Comparison of ENCODE assay signal across 8 cellular contexts in the genomic region with DNA sequence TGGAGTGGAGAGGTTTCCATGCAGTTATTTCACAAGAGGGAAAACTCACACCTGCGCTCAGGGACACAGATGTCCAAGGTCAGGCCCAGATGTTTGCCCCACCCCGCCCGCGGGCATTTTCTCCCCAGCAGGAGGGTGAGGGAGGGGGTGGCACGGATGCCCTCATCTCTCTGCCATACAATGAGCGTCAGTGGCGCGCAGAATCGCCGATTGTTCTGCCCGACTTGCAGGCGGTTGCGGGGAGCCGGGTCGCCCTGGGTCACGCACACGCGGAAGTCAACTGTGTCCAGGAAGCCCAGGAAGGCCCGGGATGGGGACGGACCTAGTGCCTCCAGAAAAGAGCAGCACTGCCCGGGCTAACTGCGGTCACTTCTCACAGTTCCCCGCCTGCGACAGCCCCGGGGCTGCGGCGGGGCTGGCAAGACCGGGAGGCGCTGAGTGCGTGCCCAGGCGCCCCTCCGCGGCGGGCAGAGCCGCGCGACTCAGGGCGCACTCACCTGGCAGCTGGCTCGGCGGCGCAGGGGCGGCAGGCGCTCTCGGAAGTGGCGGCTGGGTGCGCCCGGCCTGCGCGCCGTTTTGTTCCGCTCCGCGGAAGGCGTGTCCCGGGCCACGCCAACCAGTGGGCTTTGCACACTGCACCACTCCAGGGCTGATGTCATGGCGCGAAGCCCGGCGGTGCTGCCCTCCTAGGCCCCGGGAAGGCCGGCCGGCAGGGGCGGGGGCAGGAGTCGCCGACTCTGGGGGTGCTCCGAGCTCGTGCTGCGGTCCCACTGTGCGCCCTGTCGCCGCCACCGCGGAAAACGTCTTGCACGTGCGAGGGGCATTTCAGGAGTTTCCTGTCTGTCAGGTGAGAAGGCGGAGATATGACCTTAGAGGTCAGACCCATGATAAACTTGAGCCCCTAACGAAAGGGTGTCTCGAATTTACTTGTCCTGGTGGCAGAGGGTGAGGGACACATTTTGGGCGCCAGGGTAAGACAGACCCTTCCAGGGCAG. TPM values are rescaled to one million over a fixed set of nuclear protein-coding genes. Genes with fewer than 3 reads are reported as not detected.
DNase-seq lines count a peak whose midpoint lies in the region; ATAC-seq and TF ChIP-seq lines count a peak whose summit lies in the region.

A gene (minus strand): TSS at position 551 of the 995 bp plus-strand sequence. CDS start 10,820 bp downstream, outside the sequence.

- CTCF ChIA-PET in Panc1 (lab: Charles Lee): interaction anchor here (0.7 kb wide), 1 partner anchor 14 kb away, joined by 7 read pairs; no protein-coding TSS in a partner anchor

- DNase-seq in COLO829 (ENCODE audit: low spot score): peak; percentile 88
- no peak for DNase-seq in Panc1 (ENCODE audit: low read depth, low spot score)
- peak; percentile 73 for DNase-seq in activated T-helper 1 cell treated with Interleukin-2 at 50 U/mL for 16 hours (ENCODE audit: low read depth)
- DNase-seq in fibroblast of peridontal ligament (ENCODE audit: extremely low read depth): peak; percentile 84

- in situ Hi-C loops in Panc1 (cut with HindIII; ENCODE audit: low pct_unique_long_range_greater_than_20kb, low sequenced_read_pairs): no loop called here

- ATAC-seq in GM21360 (IDR thresholded peaks at IDR 0.05; ENCODE audit: unreplicated experiment) (peak; percentile 77), Panc1 (peak; percentile 91)

- H3K27me3 ChIP-seq in HUES48 (ENCODE audit: control insufficient read depth, insufficient read depth, low read length) (peaks cover 26% of the 10 kb centered on the region), Panc1 (ENCODE audit: control insufficient read depth, insufficient read depth, low read length) (no peaks in the 10 kb centered on the region)

- H3K27me3 Mint-ChIP-seq in nephron (ENCODE audit: low read depth): peaks cover 7% of the 10 kb centered on the region
- no peaks in the 10 kb centered on the region for H3K27me3 Mint-ChIP-seq in stimulated activated naive CD8-positive, alpha-beta T cell treated with anti-CD3 and anti-CD28 coated beads, Interleukin-15, Interleukin-2, amounts not matched to agents 100 ng/mL and 50 ng/mL, for 24 hours

- no peaks in the 10 kb centered on the region for H3K36me3 Mint-ChIP-seq in nephron (ENCODE audit: low read depth)
- H3K36me3 Mint-ChIP-seq in stimulated activated naive CD8-positive, alpha-beta T cell treated with anti-CD3 and anti-CD28 coated beads, Interleukin-15, Interleukin-2, amounts not matched to agents 100 ng/mL and 50 ng/mL, for 24 hours (ENCODE audit: low read depth): no peaks in the 10 kb centered on the region

- H3K27ac Mint-ChIP-seq in nephron: peak within 1 kb of the TSS; percentile 91 to 99 (median 96)
- H3K27ac Mint-ChIP-seq in stimulated activated naive CD8-positive, alpha-beta T cell treated with anti-CD3 and anti-CD28 coated beads, Interleukin-15, Interleukin-2, amounts not matched to agents 100 ng/mL and 50 ng/mL, for 24 hours: peak within 1 kb of the TSS; percentile 89

- peaks cover 60% of the 10 kb centered on the region for H3K4me1 Mint-ChIP-seq in nephron
- peaks cover 29% of the 10 kb centered on the region for H3K4me1 Mint-ChIP-seq in stimulated activated naive CD8-positive, alpha-beta T cell treated with anti-CD3 and anti-CD28 coated beads, Interleukin-15, Interleukin-2, amounts not matched to agents 100 ng/mL and 50 ng/mL, for 24 hours (ENCODE audit: low read depth)

- BruUV-seq in Panc1 (replicated peaks; lab: Mats Ljungman, UMichigan): no TSS peak

- peak within 1 kb of the TSS; percentile 46 for H3K9ac ChIP-seq in HUES48 (ENCODE audit: low read depth, low read length)

- H3K9me3 ChIP-seq in HUES48 (ENCODE audit: control insufficient read depth, insufficient read depth, low read length) (no peaks in the 10 kb centered on the region), Panc1 (ENCODE audit: control insufficient read depth, insufficient read depth, low read depth, low read length) (no peaks in the 10 kb centered on the region)

- H3K4me1 ChIP-seq in HUES48 (ENCODE audit: control insufficient read depth, insufficient read depth, low read length): peaks cover 43% of the 10 kb centered on the region
- H3K4me1 ChIP-seq in Panc1 (ENCODE audit: control insufficient read depth, insufficient read depth, low read length): peaks cover 43% of the 10 kb centered on the region

- intact Hi-C loops in Panc1 (cut with micrococcal nuclease; ENCODE audit: unreplicated experiment): no loop called here

- H3K9me3 Mint-ChIP-seq in nephron: no peaks in the 10 kb centered on the region
- H3K9me3 Mint-ChIP-seq in stimulated activated naive CD8-positive, alpha-beta T cell treated with anti-CD3 and anti-CD28 coated beads, Interleukin-15, Interleukin-2, amounts not matched to agents 100 ng/mL and 50 ng/mL, for 24 hours: no peaks in the 10 kb centered on the region

- peak within 1 kb of the TSS; percentile 52 for H3K4me3 ChIP-seq in HUES48 (ENCODE audit: low read depth, low read length)
- peak within 1 kb of the TSS; percentile 67 to 76 for H3K4me3 ChIP-seq in Panc1 (ENCODE audit: low read depth in 2 of 2, low read length in 2 of 2)

- peak within 1 kb of the TSS; percentile 19 to 51 (median 40) for H3K4me3 Mint-ChIP-seq in nephron
- peak within 1 kb of the TSS; percentile 90 for H3K4me3 Mint-ChIP-seq in stimulated activated naive CD8-positive, alpha-beta T cell treated with anti-CD3 and anti-CD28 coated beads, Interleukin-15, Interleukin-2, amounts not matched to agents 100 ng/mL and 50 ng/mL, for 24 hours

- POLR2A ChIA-PET in Panc1 (lab: Charles Lee): no interaction called here

- H3K36me3 ChIP-seq in HUES48 (ENCODE audit: control insufficient read depth, insufficient read depth, low read length) (no peaks in the 10 kb centered on the region), Panc1 (ENCODE audit: control insufficient read depth, insufficient read depth, low read length) (no peaks in the 10 kb centered on the region)

- H3K27ac ChIP-seq in HUES48 (ENCODE audit: low read depth, low read length): no peak within 1 kb of the TSS
- H3K27ac ChIP-seq in Panc1 (ENCODE audit: low read length): peak within 1 kb of the TSS; percentile 89

- TF ChIP-seq CTCF in Panc1 (IDR thresholded peaks at IDR 0.05) (no peak), nephron (IDR thresholded peaks at IDR 0.05; ENCODE audit: unreplicated experiment in 3 of 3) (no peak)

RNA-seq across cellular contexts. Expression of the gene that starts here (rescaled TPM):
- 94.4 TPM for total RNA-seq in Panc1 (2021; ENCODE audit: unreplicated experiment)
- polyA plus RNA-seq in Panc1 (2012; ENCODE audit: insufficient read length): 136 TPM
